15 cellular contexts compared by ENCODE assay signal in the genomic region with DNA sequence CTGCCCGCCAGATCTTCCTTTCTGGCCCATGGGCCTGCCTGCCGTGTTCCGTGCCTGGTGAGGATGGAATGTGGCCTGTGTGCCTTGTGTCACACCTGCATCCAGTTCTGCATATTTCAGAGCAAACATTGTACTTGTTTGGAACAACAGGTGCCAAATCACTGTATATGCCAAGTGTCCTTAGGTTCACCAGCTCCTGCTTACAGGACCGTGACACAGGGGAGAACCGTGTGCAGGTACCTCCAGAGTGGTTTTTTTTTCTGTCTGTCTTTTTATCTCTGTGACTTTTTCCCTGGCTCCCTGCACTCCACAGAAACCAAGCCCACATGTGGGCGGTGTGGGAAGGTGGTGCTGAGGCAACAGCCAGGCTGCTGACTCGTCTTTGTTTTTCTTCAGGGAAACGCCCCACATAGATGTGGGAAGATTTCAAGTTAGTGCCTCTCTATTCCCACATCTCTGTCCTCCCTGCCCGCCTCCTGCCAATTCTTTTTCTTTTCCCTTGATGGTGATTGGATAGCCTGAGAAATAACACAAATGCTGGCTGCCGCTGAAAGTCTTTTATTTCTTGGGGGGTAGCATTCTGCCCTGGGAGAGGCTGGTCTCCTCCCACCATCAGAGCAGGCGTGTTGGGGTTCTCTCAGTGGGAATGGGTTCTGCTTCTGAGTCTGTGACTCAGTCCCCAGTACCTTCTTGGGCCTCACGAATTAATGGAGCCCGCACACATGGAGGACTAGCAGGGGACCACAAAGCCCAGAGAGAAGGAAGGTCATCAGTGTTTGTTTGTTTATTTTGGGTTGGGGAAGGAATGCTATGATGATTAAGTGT. TPM values are rescaled to one million over a fixed set of nuclear protein-coding genes. Genes with fewer than 3 reads are reported as not detected.
DNase-seq lines count a peak whose midpoint lies in the region; ATAC-seq, FAIRE-seq and TF ChIP-seq lines count a peak whose summit lies in the region.
"Had no signal": no experiment of that assay in that cellular context is flagged by ENCODE, and none has a peak within 500 bp of the region (broad histone marks: within the 10 kb centered on the region; RNA-seq: fewer than 3 reads in every experiment).

No MANE protein-coding gene starts in this region.

- H3K27ac ChIP-seq in GM23338 (ENCODE audit: low read depth) (no peak overlapping the region), VCaP (peak overlapping the region; percentile 27; the same call in 1 of the 2 replicates)

- H3K36me3 Mint-ChIP-seq in GM23338 (ENCODE audit: low read depth): no peaks in the 10 kb centered on the region

- H2AFZ ChIP-seq in GM23338: no peak overlapping the region

- ATAC-seq in GM23338: peak; percentile 41; the same call in 1 of the 3 replicates

- H3K4me1 ChIP-seq in GM23338 (ENCODE audit: insufficient read depth): no peaks in the 10 kb centered on the region

- H3K36me3 ChIP-seq in GM23338 (ENCODE audit: insufficient read depth): no peaks in the 10 kb centered on the region

- no peaks in the 10 kb centered on the region for H3K79me2 ChIP-seq in GM23338 (replicated peaks; ENCODE audit: insufficient read depth)

- no peak for TF ChIP-seq POLR2A in GM12892 (IDR thresholded peaks at IDR 0.05; ENCODE audit: low read depth, low read length)

- peaks cover 6% of the 10 kb centered on the region for H3K27me3 Mint-ChIP-seq in GM23338 (ENCODE audit: insufficient read depth, low read depth, poor library complexity)

- H3K4me3 ChIP-seq in GM23338 (no peak overlapping the region), fibroblast of pulmonary artery (replicated peaks; ENCODE audit: low read depth, low read length) (no peak overlapping the region)

- H3K4me2 ChIP-seq in GM23338: no peak overlapping the region

- no peak overlapping the region for H3K4me3 Mint-ChIP-seq in GM23338

- H4K20me1 ChIP-seq in GM23338 (replicated peaks; ENCODE audit: insufficient read depth): no peaks in the 10 kb centered on the region

- TF ChIP-seq CTCF in GM23338 (conservative IDR thresholded peaks at IDR 0.05; ENCODE audit: low read depth in 2 of 2) (no peak), VCaP (conservative IDR thresholded peaks at IDR 0.05) (no peak), fibroblast of pulmonary artery (IDR thresholded peaks at IDR 0.05; ENCODE audit: low read length, missing control alignments) (no peak)

- H3K9me2 ChIP-seq in GM23338 (ENCODE audit: insufficient read depth): no peaks in the 10 kb centered on the region

- H3K9me3 Mint-ChIP-seq in GM23338: no peaks in the 10 kb centered on the region

- H3K27me3 ChIP-seq in GM23338 (ENCODE audit: insufficient read depth): no peaks in the 10 kb centered on the region

- no peak for FAIRE-seq in GM12892 (lab: Jason Lieb, UNC)

- no peak overlapping the region for H3K27ac Mint-ChIP-seq in GM23338

- DNase-seq in GM23338 (ENCODE audit: low spot score) (peak; percentile 6), fibroblast of pulmonary artery (ENCODE audit: low read depth) (peak; percentile 47), renal cortical epithelial cell (ENCODE audit: low read depth) (peak; percentile 66), NCI-H2196 (lab: John Stamatoyannopoulos, UW; ENCODE audit: unreplicated experiment) (no peak), superior temporal gyrus (ENCODE audit: extremely low spot score) (no peak), GM12892 (ENCODE audit: insufficient read length) (no peak), DMS53 (lab: John Stamatoyannopoulos, UW) (no peak)
- DNase-seq: activated CD4-positive, alpha-beta T cell treated with anti-CD3 and anti-CD28 coated beads, Interleukin-2, amount 50 U/mL, for 4 hours; DND-41; foreskin melanocyte; GOT3; NCI-H1930; stimulated activated CD4-positive, alpha-beta T cell treated with anti-CD3 and anti-CD28 coated beads, Interleukin-12 subunit alpha, Interleukin-12 subunit beta, amount 100 ng/mL, for 4 hours; stimulated activated naive CD4-positive, alpha-beta T cell had no signal

- peaks cover 5% of the 10 kb centered on the region; the same call in 2 of the 3 replicates for H3K4me1 Mint-ChIP-seq in GM23338

- no peaks in the 10 kb centered on the region for H3F3A ChIP-seq in GM23338 (replicated peaks; ENCODE audit: low read depth)

TF ChIP-seq in GM23338, 12 proteins besides CTCF, POLR2A, EP300 and RAD21 (continues in another document):
- no peak for TF ChIP-seq STAT1 (IDR thresholded peaks at IDR 0.05; ENCODE audit: unreplicated experiment)
- TF ChIP-seq EZH2 (IDR thresholded peaks at IDR 0.05; ENCODE audit: low read depth, unreplicated experiment): no peak
- TF ChIP-seq CREB1 (CRISPR knock-in tag; IDR thresholded peaks at IDR 0.05; ENCODE audit: low read depth): no peak
- TF ChIP-seq POLR2AphosphoS5 (IDR thresholded peaks at IDR 0.05; ENCODE audit: low read depth): no peak
- TF ChIP-seq EZH2phosphoT487 (IDR thresholded peaks at IDR 0.05; ENCODE audit: unreplicated experiment): no peak
- TF ChIP-seq ZNF114 (CRISPR knock-in tag; IDR thresholded peaks at IDR 0.05): no peak
- no peak for TF ChIP-seq JUNB (IDR thresholded peaks at IDR 0.05; ENCODE audit: unreplicated experiment)
- TF ChIP-seq, protein P1, sequence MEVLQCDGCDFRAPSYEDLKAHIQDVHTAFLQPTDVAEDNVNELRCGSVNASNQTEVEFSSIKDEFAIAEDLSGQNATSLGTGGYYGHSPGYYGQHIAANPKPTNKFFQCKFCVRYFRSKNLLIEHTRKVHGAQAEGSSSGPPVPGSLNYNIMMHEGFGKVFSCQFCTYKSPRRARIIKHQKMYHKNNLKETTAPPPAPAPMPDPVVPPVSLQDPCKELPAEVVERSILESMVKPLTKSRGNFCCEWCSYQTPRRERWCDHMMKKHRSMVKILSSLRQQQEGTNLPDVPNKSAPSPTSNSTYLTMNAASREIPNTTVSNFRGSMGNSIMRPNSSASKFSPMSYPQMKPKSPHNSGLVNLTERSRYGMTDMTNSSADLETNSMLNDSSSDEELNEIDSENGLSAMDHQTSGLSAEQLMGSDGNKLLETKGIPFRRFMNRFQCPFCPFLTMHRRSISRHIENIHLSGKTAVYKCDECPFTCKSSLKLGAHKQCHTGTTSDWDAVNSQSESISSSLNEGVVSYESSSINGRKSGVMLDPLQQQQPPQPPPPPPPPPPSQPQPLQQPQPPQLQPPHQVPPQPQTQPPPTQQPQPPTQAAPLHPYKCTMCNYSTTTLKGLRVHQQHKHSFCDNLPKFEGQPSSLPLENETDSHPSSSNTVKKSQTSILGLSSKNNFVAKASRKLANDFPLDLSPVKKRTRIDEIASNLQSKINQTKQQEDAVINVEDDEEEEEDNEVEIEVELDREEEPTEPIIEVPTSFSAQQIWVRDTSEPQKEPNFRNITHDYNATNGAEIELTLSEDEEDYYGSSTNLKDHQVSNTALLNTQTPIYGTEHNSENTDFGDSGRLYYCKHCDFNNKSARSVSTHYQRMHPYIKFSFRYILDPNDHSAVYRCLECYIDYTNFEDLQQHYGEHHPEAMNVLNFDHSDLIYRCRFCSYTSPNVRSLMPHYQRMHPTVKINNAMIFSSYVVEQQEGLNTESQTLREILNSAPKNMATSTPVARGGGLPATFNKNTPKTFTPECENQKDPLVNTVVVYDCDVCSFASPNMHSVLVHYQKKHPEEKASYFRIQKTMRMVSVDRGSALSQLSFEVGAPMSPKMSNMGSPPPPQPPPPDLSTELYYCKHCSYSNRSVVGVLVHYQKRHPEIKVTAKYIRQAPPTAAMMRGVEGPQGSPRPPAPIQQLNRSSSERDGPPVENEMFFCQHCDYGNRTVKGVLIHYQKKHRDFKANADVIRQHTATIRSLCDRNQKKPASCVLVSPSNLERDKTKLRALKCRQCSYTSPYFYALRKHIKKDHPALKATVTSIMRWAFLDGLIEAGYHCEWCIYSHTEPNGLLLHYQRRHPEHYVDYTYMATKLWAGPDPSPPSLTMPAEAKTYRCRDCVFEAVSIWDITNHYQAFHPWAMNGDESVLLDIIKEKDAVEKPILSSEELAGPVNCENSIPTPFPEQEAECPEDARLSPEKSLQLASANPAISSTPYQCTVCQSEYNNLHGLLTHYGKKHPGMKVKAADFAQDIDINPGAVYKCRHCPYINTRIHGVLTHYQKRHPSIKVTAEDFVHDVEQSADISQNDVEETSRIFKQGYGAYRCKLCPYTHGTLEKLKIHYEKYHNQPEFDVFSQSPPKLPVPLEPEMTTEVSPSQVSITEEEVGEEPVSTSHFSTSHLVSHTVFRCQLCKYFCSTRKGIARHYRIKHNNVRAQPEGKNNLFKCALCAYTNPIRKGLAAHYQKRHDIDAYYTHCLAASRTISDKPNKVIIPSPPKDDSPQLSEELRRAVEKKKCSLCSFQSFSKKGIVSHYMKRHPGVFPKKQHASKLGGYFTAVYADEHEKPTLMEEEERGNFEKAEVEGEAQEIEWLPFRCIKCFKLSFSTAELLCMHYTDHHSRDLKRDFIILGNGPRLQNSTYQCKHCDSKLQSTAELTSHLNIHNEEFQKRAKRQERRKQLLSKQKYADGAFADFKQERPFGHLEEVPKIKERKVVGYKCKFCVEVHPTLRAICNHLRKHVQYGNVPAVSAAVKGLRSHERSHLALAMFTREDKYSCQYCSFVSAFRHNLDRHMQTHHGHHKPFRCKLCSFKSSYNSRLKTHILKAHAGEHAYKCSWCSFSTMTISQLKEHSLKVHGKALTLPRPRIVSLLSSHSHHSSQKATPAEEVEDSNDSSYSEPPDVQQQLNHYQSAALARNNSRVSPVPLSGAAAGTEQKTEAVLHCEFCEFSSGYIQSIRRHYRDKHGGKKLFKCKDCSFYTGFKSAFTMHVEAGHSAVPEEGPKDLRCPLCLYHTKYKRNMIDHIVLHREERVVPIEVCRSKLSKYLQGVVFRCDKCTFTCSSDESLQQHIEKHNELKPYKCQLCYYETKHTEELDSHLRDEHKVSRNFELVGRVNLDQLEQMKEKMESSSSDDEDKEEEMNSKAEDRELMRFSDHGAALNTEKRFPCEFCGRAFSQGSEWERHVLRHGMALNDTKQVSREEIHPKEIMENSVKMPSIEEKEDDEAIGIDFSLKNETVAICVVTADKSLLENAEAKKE (CRISPR knock-in tag; IDR thresholded peaks at IDR 0.05): no peak
- no peak for TF ChIP-seq NANOG (IDR thresholded peaks at IDR 0.05; ENCODE audit: borderline replicate concordance)
- TF ChIP-seq ZNF331 (CRISPR knock-in tag; IDR thresholded peaks at IDR 0.05; ENCODE audit: low read depth): no peak

RNA-seq across cellular contexts. Expression of a gene that starts 21.3 kb away (rescaled TPM):
- total RNA-seq in GM23338 (2014; rRNA removed; shearing (Covaris generic)): 2.5 and 4.2 TPM in 2 replicates
- polyA plus RNA-seq in GM23338 (2016; fragmentation: Nextera tagmentation; extraction: Ambion mirVana): 2.8 and 2.9 TPM in 2 replicates
- 1.7 and 4.0 TPM in 2 replicates for total RNA-seq in renal cortical epithelial cell
- 0.21 TPM for polyA plus RNA-seq in GM12892 (2012; ENCODE audit: missing spikeins)

Comparison
In these comparisons a context has a peak if more than half of its experiments do, and no peak if none do; other contexts are left out.
1. DNase-seq: peak in GM23338 (single experiment), fibroblast of pulmonary artery (single experiment) and renal cortical epithelial cell (single experiment); none in NCI-H2196 (single experiment), superior temporal gyrus (single experiment), GM12892 (single experiment) and DMS53 (single experiment).